ENCODE assay signal across 8 cellular contexts in genomic region chr6:153129873-153130514, GRCh38. TPM values are rescaled to one million over a fixed set of nuclear protein-coding genes. Genes with fewer than 3 reads are reported as not detected.
A peak's percentile ranks its signal among the peaks of the same experiment; 100 is the strongest.
DNase-seq lines count a peak whose midpoint lies in the region; ATAC-seq, FAIRE-seq and TF ChIP-seq lines count a peak whose summit lies in the region.

No MANE protein-coding gene starts in this region.

- H3K36me3 Mint-ChIP-seq in activated CD4-positive, alpha-beta T cell treated with anti-CD3 and anti-CD28 coated beads, Interleukin-2, amount 10 ng/mL, durations not matched to agents 7 days and 5 days (ENCODE audit: low read depth), result no peaks in the 10 kb centered on the region
- H3K36me3 Mint-ChIP-seq in T-cell, result no peaks in the 10 kb centered on the region

- peak overlapping the region; percentile 60 for H3K4me3 Mint-ChIP-seq in activated CD4-positive, alpha-beta T cell treated with anti-CD3 and anti-CD28 coated beads, Interleukin-2, amount 10 ng/mL, durations not matched to agents 7 days and 5 days
- peak overlapping the region; percentile 69 to 79 (median 74) for H3K4me3 Mint-ChIP-seq in T-cell

- peak overlapping the region; percentile 9 for H2AK5ac ChIP-seq in neuronal stem cell (ENCODE audit: low read depth, low read length)

- H3K4me1 Mint-ChIP-seq in activated CD4-positive, alpha-beta T cell treated with anti-CD3 and anti-CD28 coated beads, Interleukin-2, amount 10 ng/mL, durations not matched to agents 7 days and 5 days, result peaks cover 10% of the 10 kb centered on the region
- H3K4me1 Mint-ChIP-seq in T-cell, result peaks cover 11 to 24% (median 17%) of the 10 kb centered on the region in 3 donors

- H3K79me2 ChIP-seq in fibroblast of lung (ENCODE audit: control insufficient read depth, insufficient read depth, low read length), result peaks cover 33% of the 10 kb centered on the region

- H3K4me3 ChIP-seq in fibroblast of lung (replicated peaks in 1 of 4; ENCODE audit: control extremely low read depth in 1 of 4, insufficient read depth in 1 of 4, low read depth in 3 of 4, low read length in 4 of 4) (peak overlapping the region; percentile 85 to 95 (median 90)), neuronal stem cell (ENCODE audit: low read length in 2 of 2) (peak overlapping the region; percentile 64 to 97)

- H2AFZ ChIP-seq in fibroblast of lung (ENCODE audit: low read length), result peak overlapping the region; percentile 20
- H2AFZ ChIP-seq in neuronal stem cell (ENCODE audit: low read length), result peak overlapping the region; percentile 98

- H3K36me3 ChIP-seq in fibroblast of lung (ENCODE audit: control insufficient read depth, insufficient read depth, low read length), result no peaks in the 10 kb centered on the region
- H3K36me3 ChIP-seq in neuronal stem cell (replicated peaks in 1 of 2; ENCODE audit: control insufficient read depth in 2 of 2, insufficient read depth in 2 of 2, low read length in 2 of 2), result no peaks in the 10 kb centered on the region

- H3K27me3 ChIP-seq in fibroblast of lung (ENCODE audit: control insufficient read depth, insufficient read depth, low read length), result no peaks in the 10 kb centered on the region
- H3K27me3 ChIP-seq in neuronal stem cell (ENCODE audit: control insufficient read depth in 3 of 3, insufficient read depth in 3 of 3, low read depth in 1 of 3, low read length in 3 of 3), result peaks cover 0 to 15% (median 2%) of the 10 kb centered on the region in 3 experiments

- H4K8ac ChIP-seq in neuronal stem cell (ENCODE audit: low read depth, low read length), result no peak overlapping the region

- H3K9me3 ChIP-seq in fibroblast of lung (ENCODE audit: control insufficient read depth, insufficient read depth, low read depth, low read length), result no peaks in the 10 kb centered on the region
- no peaks in the 10 kb centered on the region for H3K9me3 ChIP-seq in neuronal stem cell (replicated peaks in 1 of 2; ENCODE audit: control insufficient read depth in 2 of 2, insufficient read depth in 1 of 2, low read depth in 1 of 2, low read length in 2 of 2)

- H3K27ac Mint-ChIP-seq in activated CD4-positive, alpha-beta T cell treated with anti-CD3 and anti-CD28 coated beads, Interleukin-2, amount 10 ng/mL, durations not matched to agents 7 days and 5 days, result no peak overlapping the region
- H3K27ac Mint-ChIP-seq in T-cell, result no peak overlapping the region

- no peak overlapping the region for H2BK120ac ChIP-seq in neuronal stem cell (ENCODE audit: low read depth, low read length)

- no CpG with 5 or more reads among the region's 53 CpGs for WGBS in neuronal stem cell (ENCODE audit: extremely low coverage in 2 of 2, insufficient read length in 2 of 2, insufficient replicate concordance in 1 of 2), 2 donors

- H3K18ac ChIP-seq in neuronal stem cell (ENCODE audit: low read length), result peak overlapping the region; percentile 44

- H3K4me2 ChIP-seq in fibroblast of lung (ENCODE audit: extremely low read depth, insufficient read depth, low read length) (peak overlapping the region; percentile 89), neuronal stem cell (ENCODE audit: insufficient read depth, low read length, poor library complexity, severe bottlenecking) (peak overlapping the region; percentile 94)

- H3K4me1 ChIP-seq in fibroblast of lung (ENCODE audit: control insufficient read depth, extremely low read depth, insufficient read depth, low read length), result no peaks in the 10 kb centered on the region
- peaks cover 4 to 5% of the 10 kb centered on the region in 2 donors for H3K4me1 ChIP-seq in neuronal stem cell (ENCODE audit: control insufficient read depth in 2 of 2, insufficient read depth in 1 of 2, low read depth in 1 of 2, low read length in 2 of 2)

- peaks cover 49% of the 10 kb centered on the region for H3K27me3 Mint-ChIP-seq in activated CD4-positive, alpha-beta T cell treated with anti-CD3 and anti-CD28 coated beads, Interleukin-2, amount 10 ng/mL, durations not matched to agents 7 days and 5 days
- H3K27me3 Mint-ChIP-seq in T-cell, result peaks cover 32 to 45% of the 10 kb centered on the region in 2 donors

- DNase-seq in activated CD4-positive, alpha-beta T cell treated with anti-CD3 and anti-CD28 coated beads, Interleukin-2, amount 10 ng/mL, durations not matched to agents 7 days and 5 days, result no peak
- DNase-seq in activated CD4-positive, alpha-beta T cell treated with anti-CD3 and anti-CD28 coated beads, Interleukin-2, amount 50 U/mL, for 4 hours, result no peak
- DNase-seq in T-cell, result no peak
- DNase-seq in fibroblast of lung (ENCODE audit: low read depth in 2 of 2), result peak in 1 of 2 donors; percentile 35
- peak; percentile 14 for DNase-seq in neuronal stem cell (ENCODE audit: low spot score)
- no peak for DNase-seq in D721Med (ENCODE audit: insufficient read length, low spot score)
- DNase-seq in cortex of kidney (lab: John Stamatoyannopoulos, UW), result no peak

- H2BK12ac ChIP-seq in neuronal stem cell (ENCODE audit: low read length), result no peak overlapping the region

- H3K4ac ChIP-seq in neuronal stem cell (ENCODE audit: low read length), result no peak overlapping the region

- POLR2A ChIA-PET in activated CD4-positive, alpha-beta T cell treated with anti-CD3 and anti-CD28 coated beads, Interleukin-2, amount 10 ng/mL, durations not matched to agents 7 days and 5 days (lab: Charles Lee), result no interaction called here
- POLR2A ChIA-PET in T-cell (lab: Charles Lee), result no interaction called here

- ATAC-seq in T-cell (replicated peaks in 1 of 4) (peak in 2 of 4 experiments; percentile 19 to 30), GM21526 (IDR thresholded peaks at IDR 0.05; ENCODE audit: low FRiP score, unreplicated experiment) (no peak)

- H4K91ac ChIP-seq in neuronal stem cell (ENCODE audit: low read depth, low read length, poor library complexity), result no peak overlapping the region

- H3K23ac ChIP-seq in neuronal stem cell (ENCODE audit: low read depth, low read length, poor library complexity), result peak overlapping the region; percentile 68

- H2BK15ac ChIP-seq in neuronal stem cell (ENCODE audit: low read length), result peak overlapping the region; percentile 56

- H3K27ac ChIP-seq in fibroblast of lung (ENCODE audit: insufficient read depth, low read length), result peak overlapping the region; percentile 41
- H3K27ac ChIP-seq in neuronal stem cell (replicated peaks; ENCODE audit: low read length), result no peak overlapping the region

- CTCF ChIA-PET in activated CD4-positive, alpha-beta T cell treated with anti-CD3 and anti-CD28 coated beads, Interleukin-2, amount 10 ng/mL, durations not matched to agents 7 days and 5 days (lab: Charles Lee), result no interaction called here
- CTCF ChIA-PET in T-cell (lab: Charles Lee), result no interaction called here

- no peak for FAIRE-seq in D721Med (lab: Jason Lieb, UNC)

- H3K9me3 Mint-ChIP-seq in activated CD4-positive, alpha-beta T cell treated with anti-CD3 and anti-CD28 coated beads, Interleukin-2, amount 10 ng/mL, durations not matched to agents 7 days and 5 days, result no peaks in the 10 kb centered on the region
- no peaks in the 10 kb centered on the region for H3K9me3 Mint-ChIP-seq in T-cell

- H4K20me1 ChIP-seq in fibroblast of lung (ENCODE audit: control insufficient read depth, extremely low read depth, insufficient read depth, low read length), result no peaks in the 10 kb centered on the region

- H3K9ac ChIP-seq in fibroblast of lung (ENCODE audit: insufficient read depth, low read length) (peak overlapping the region; percentile 21), neuronal stem cell (ENCODE audit: low read depth, low read length, poor library complexity) (peak overlapping the region; percentile 83)

- no peak overlapping the region for H2BK5ac ChIP-seq in neuronal stem cell (ENCODE audit: low read length)

- H3K79me1 ChIP-seq in neuronal stem cell (ENCODE audit: low read depth, low read length), result no peaks in the 10 kb centered on the region

- H3K14ac ChIP-seq in neuronal stem cell (ENCODE audit: low read length), result no peak overlapping the region

- TF ChIP-seq CTCF in fibroblast of lung (conservative IDR thresholded peaks at IDR 0.05 in 1 of 2, IDR thresholded peaks at IDR 0.05 in 1 of 2; ENCODE audit: low read depth in 1 of 2, low read length in 2 of 2), result no peak
- no peak for TF ChIP-seq CTCF in D721Med (IDR thresholded peaks at IDR 0.05; ENCODE audit: insufficient read depth, missing control alignments)

RNA-seq across cellular contexts. Expression of gene RGS17, which starts 1.1 kb away (rescaled TPM):
- not detected for total RNA-seq in activated CD4-positive, alpha-beta T cell treated with anti-CD3 and anti-CD28 coated beads, Interleukin-2, amount 10 ng/mL, durations not matched to agents 7 days and 5 days
- total RNA-seq in T-cell, result under 1 TPM in 2 of 5 donors, not detected in 3; 0.09 to 0.30 TPM
- 5.9 and 10.2 TPM in 2 replicates for total RNA-seq in fibroblast of lung
- 2.1 and 7.3 TPM in 2 replicates for polyA plus RNA-seq in fibroblast of lung
- 1.5 and 5.3 TPM in 2 replicates for polyA plus RNA-seq in fibroblast of lung (2012)
- 0.55 and 1.0 TPM in 2 replicates for polyA minus RNA-seq in fibroblast of lung (ENCODE audit: low replicate concordance)
- 3.4 TPM for polyA plus RNA-seq in neuronal stem cell (2013, experiment 1 of 2)
- 3.2 TPM for polyA plus RNA-seq in neuronal stem cell (2013, experiment 2 of 2)
